1 cellular context compared by ENCODE assay signal in genomic region chr16:85398050-85398451, GRCh38.
TF ChIP-seq lines count a peak whose summit lies in the region.

No MANE protein-coding gene starts in this region.

TF ChIP-seq in K562, 482 proteins besides CTCF, POLR2A, EP300 and RAD21 (continued from another document):
- TF ChIP-seq RERE (CRISPR knock-in tag; IDR thresholded peaks at IDR 0.05; ENCODE audit: borderline replicate concordance) (0 out of 2 replicates have a peak, but pooled peaks have one; percentile 42), RCOR1 (IDR thresholded peaks at IDR 0.05; ENCODE audit: borderline replicate concordance in 1 of 2, low read depth in 2 of 2, low read length in 2 of 2) (peak in 1 of 2 experiments; percentile 89; a peak in 3 of 4 replicates), ADNP (tag; IDR thresholded peaks at IDR 0.05) (peak; percentile 87), BCOR (IDR thresholded peaks at IDR 0.05) (peak; percentile 95), PHF20 (IDR thresholded peaks at IDR 0.05; ENCODE audit: partially characterized antibody) (peak; percentile 32), FOXA3 (CRISPR knock-in tag; conservative IDR thresholded peaks at IDR 0.05 in 1 of 2, IDR thresholded peaks at IDR 0.05 in 1 of 2) (no peak), TEAD4 (IDR thresholded peaks at IDR 0.05; ENCODE audit: low read length) (no peak), TEAD4 (CRISPR knock-in tag; IDR thresholded peaks at IDR 0.05; ENCODE audit: borderline replicate concordance) (0 out of 2 replicates have a peak, but pooled peaks have one; percentile 34), SMARCA5 (IDR thresholded peaks at IDR 0.05) (peak; percentile 80), HDAC2 (IDR thresholded peaks at IDR 0.05) (peak; percentile 80), HMGN3 (IDR thresholded peaks at IDR 0.05; ENCODE audit: borderline replicate concordance, extremely low read depth, insufficient read length, low read depth, low read length) (no peak), CBX3 (IDR thresholded peaks at IDR 0.05; ENCODE audit: borderline replicate concordance in 1 of 2, low read length in 2 of 2) (0 out of 3 replicates have a peak, but pooled peaks of 1 of the 2 experiments have one; percentile 33), KDM1A (IDR thresholded peaks at IDR 0.05) (peak; percentile 79 to 90), ZNF699 (CRISPR knock-in tag; IDR thresholded peaks at IDR 0.05; ENCODE audit: insufficient replicate concordance) (no peak), SRSF7 (optimal IDR thresholded peaks at IDR 0.05; ENCODE audit: low read depth, low read length) (no peak), STAT6 (CRISPR knock-in tag; IDR thresholded peaks at IDR 0.05) (no peak), ZFP91 (CRISPR knock-in tag; IDR thresholded peaks at IDR 0.05) (no peak), RBM25 (IDR thresholded peaks at IDR 0.05; ENCODE audit: low read depth, low read length, severe bottlenecking) (peak; percentile 89), ELK1 (CRISPR knock-in tag; IDR thresholded peaks at IDR 0.05) (no peak)
TF ChIP-seq in K562: peak in this region for 14.
